In the genomic region with DNA sequence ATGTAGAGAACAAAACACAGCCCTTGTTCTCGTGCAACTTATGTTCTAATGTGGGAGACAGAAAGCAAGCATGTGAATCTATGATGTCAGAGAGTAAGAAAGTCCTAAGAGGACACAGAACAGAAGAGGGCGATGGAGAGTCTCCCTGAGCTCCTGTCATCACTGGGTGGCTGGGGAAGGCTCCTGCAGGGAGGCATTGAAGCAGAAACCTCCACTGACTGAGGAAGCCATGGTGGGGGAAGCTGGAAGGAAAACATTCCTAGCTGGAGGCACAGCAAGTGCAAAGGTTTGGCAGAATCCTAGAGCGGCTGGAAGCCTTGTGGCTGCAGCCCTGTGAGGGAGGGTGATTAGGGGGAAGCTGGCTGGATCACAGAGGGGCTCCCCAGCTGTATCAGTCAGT, we compare ENCODE assay signal across 8 cellular contexts.
DNase-seq lines count a peak whose midpoint lies in the region; ATAC-seq, FAIRE-seq and TF ChIP-seq lines count a peak whose summit lies in the region.

No MANE protein-coding gene starts in this region.

- H3K36me3 ChIP-seq in GM12878 (ENCODE audit: control insufficient read depth in 2 of 2, insufficient read depth in 2 of 2, low read length in 1 of 2) = no peaks in the 10 kb centered on the region
- no peaks in the 10 kb centered on the region for H3K36me3 ChIP-seq in osteoblast (ENCODE audit: insufficient read depth, low read length)

- no peak overlapping the region for H3K9ac ChIP-seq in GM12878 (ENCODE audit: control insufficient read depth, insufficient read depth, low read length)

- RAD21 ChIA-PET in GM12878 (lab: Charles Lee; ENCODE audit: unreplicated experiment) = interaction anchor here (1.2 to 2.0 kb wide), 2 partner anchors 69 to 266 kb away, joined by 4 to 8 read pairs; partner anchors contain the start of genes FAM217B and PPP1R3D

- FAIRE-seq in GM12878 (lab: Jason Lieb, UNC) = no peak

- H2AFZ ChIP-seq in GM12878 (ENCODE audit: control insufficient read depth, low read depth, low read length) (no peak overlapping the region), osteoblast (ENCODE audit: low read length) (no peak overlapping the region)

- 0% methylated on average over 3 of the region's 3 CpGs for WGBS in GM12878 (ENCODE audit: insufficient coverage, insufficient replicate concordance, low lambda C conversion rate, missing lambda C conversion rate)

- POLR2A ChIA-PET in GM12878 (lab: Charles Lee) = interaction anchor here (0.6 kb wide), 1 partner anchor 429 kb away, joined by 4 read pairs; no protein-coding TSS in a partner anchor

- CTCF ChIA-PET in GM12878 (lab: Yijun Ruan, JAX) = interaction anchor here (0.9 to 2.2 kb wide), 6 partner anchors 43 to 254 kb away, joined by 3 to 5 read pairs (median 4); no protein-coding TSS in a partner anchor

- SMC1A ChIA-PET in GM12878 (lab: Charles Lee; ENCODE audit: uncharacterized antibody, unreplicated experiment) = interaction anchor here (1.4 to 1.6 kb wide), 2 partner anchors 47 to 68 kb away, joined by 5 to 7 read pairs; no protein-coding TSS in a partner anchor

- intact Hi-C loops in GM12878 (cut with micrococcal nuclease; ENCODE audit: unreplicated experiment) = no loop called here

- peak; percentile 21 to 22 for DNase-seq in NOMO-1 (lab: John Stamatoyannopoulos, UW; ENCODE audit: unreplicated experiment in 2 of 2)
- DNase-seq in NOMO-1 treated with dmso at 0.1 percent for 144 hours (lab: John Stamatoyannopoulos, UW; ENCODE audit: unreplicated experiment) = no peak
- peak; percentile 4 for DNase-seq in NCI-H1092 (lab: John Stamatoyannopoulos, UW)
- no peak for DNase-seq in GM12878 (ENCODE audit: low read depth, low spot score)
- DNase-seq in osteoblast (ENCODE audit: insufficient read length, low spot score, missing footprints) = peak; percentile 76
- DNase-seq in hippocampal formation (lab: John Stamatoyannopoulos, UW) = no peak
- DNase-seq in effector CD4-positive, alpha-beta T cell = no peak
- DNase-seq in activated CD4-positive, alpha-beta T cell treated with anti-CD3 and anti-CD28 coated beads, Interleukin-2, amount 50 U/mL, for 4 hours = no peak

- 0 out of 6 replicates have a peak, but pooled peaks of 1 of the 3 experiments have one; percentile 4 for TF ChIP-seq CTCF in GM12878 (IDR thresholded peaks at IDR 0.05 in 2 of 3, conservative IDR thresholded peaks at IDR 0.05 in 1 of 3; ENCODE audit: control insufficient read depth in 2 of 3, extremely low read depth in 1 of 3, insufficient read depth in 1 of 3, low read depth in 3 of 3, low read length in 3 of 3)
- TF ChIP-seq CTCF in osteoblast (IDR thresholded peaks at IDR 0.05; ENCODE audit: extremely low read depth, low read depth, low read length) = peak; percentile 48

- TF ChIP-seq RAD21 in GM12878 (IDR thresholded peaks at IDR 0.05; ENCODE audit: insufficient read depth, low read depth, low read length) = peak; percentile 23; the same call in 1 of the 2 replicates

- H3K4me2 ChIP-seq in GM12878 (ENCODE audit: control insufficient read depth, insufficient read depth) = no peak overlapping the region
- H3K4me2 ChIP-seq in osteoblast (ENCODE audit: insufficient read depth, low read length) = no peak overlapping the region

- H3K4me3 ChIP-seq in GM12878 (no peak overlapping the region), osteoblast (ENCODE audit: insufficient read depth, low read length) (no peak overlapping the region)

- H3K27ac ChIP-seq in GM12878 (ENCODE audit: control insufficient read depth, insufficient read depth) = no peak overlapping the region
- no peak overlapping the region for H3K27ac ChIP-seq in osteoblast (ENCODE audit: low read depth, low read length)

- H3K9me3 ChIP-seq in GM12878 (replicated peaks; ENCODE audit: control insufficient read depth, insufficient read depth, low read length) (no peaks in the 10 kb centered on the region), osteoblast (ENCODE audit: low read depth, low read length) (no peaks in the 10 kb centered on the region)

- H3K79me2 ChIP-seq in GM12878 (ENCODE audit: control insufficient read depth, insufficient read depth, low read length) (no peaks in the 10 kb centered on the region), osteoblast (ENCODE audit: insufficient read depth, low read length) (no peaks in the 10 kb centered on the region)

- no peak for TF ChIP-seq EP300 in GM12878 (IDR thresholded peaks at IDR 0.05; ENCODE audit: borderline replicate concordance in 1 of 2, control insufficient read depth in 1 of 2, low read depth in 2 of 2, low read length in 2 of 2)

- H3K4me1 ChIP-seq in GM12878 (ENCODE audit: control insufficient read depth, insufficient read depth, low read length) = no peaks in the 10 kb centered on the region
- H3K4me1 ChIP-seq in osteoblast (ENCODE audit: insufficient read depth, low read length) = no peaks in the 10 kb centered on the region

- TF ChIP-seq POLR2A in GM12878 (IDR thresholded peaks at IDR 0.05; ENCODE audit: low read depth, low read length) = no peak

- no peak for ATAC-seq in GM12878

- H3K27me3 ChIP-seq in GM12878 (replicated peaks in 1 of 2; ENCODE audit: control insufficient read depth in 2 of 2, insufficient read depth in 2 of 2, low read length in 1 of 2) (no peaks in the 10 kb centered on the region), osteoblast (ENCODE audit: insufficient read depth, low read length) (no peaks in the 10 kb centered on the region)

- in situ Hi-C loops in GM12878 (cut with MboI) = no loop called here

- H4K20me1 ChIP-seq in GM12878 (ENCODE audit: control insufficient read depth, insufficient read depth) (no peaks in the 10 kb centered on the region), osteoblast (ENCODE audit: insufficient read depth, low read length) (no peaks in the 10 kb centered on the region)

- no TSS peak for BruUV-seq in GM12878 (replicated peaks; lab: Mats Ljungman, UMichigan)

TF ChIP-seq in GM12878, 131 proteins besides CTCF, POLR2A, EP300 and RAD21 (continues in another document):
- TF ChIP-seq, protein P1, sequence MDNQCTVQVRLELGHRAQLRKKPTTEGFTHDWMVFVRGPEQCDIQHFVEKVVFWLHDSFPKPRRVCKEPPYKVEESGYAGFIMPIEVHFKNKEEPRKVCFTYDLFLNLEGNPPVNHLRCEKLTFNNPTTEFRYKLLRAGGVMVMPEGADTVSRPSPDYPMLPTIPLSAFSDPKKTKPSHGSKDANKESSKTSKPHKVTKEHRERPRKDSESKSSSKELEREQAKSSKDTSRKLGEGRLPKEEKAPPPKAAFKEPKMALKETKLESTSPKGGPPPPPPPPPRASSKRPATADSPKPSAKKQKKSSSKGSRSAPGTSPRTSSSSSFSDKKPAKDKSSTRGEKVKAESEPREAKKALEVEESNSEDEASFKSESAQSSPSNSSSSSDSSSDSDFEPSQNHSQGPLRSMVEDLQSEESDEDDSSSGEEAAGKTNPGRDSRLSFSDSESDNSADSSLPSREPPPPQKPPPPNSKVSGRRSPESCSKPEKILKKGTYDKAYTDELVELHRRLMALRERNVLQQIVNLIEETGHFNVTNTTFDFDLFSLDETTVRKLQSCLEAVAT (IDR thresholded peaks at IDR 0.05) = no peak
- no peak for TF ChIP-seq MEF2A (IDR thresholded peaks at IDR 0.05; ENCODE audit: insufficient read depth, low read depth, low read length)
- no peak for TF ChIP-seq DPF2 (IDR thresholded peaks at IDR 0.05)
- no peak for TF ChIP-seq BMI1 (IDR thresholded peaks at IDR 0.05; ENCODE audit: borderline replicate concordance)
- no peak for TF ChIP-seq RUNX3 (IDR thresholded peaks at IDR 0.05; ENCODE audit: low read length)
- TF ChIP-seq HDGF (IDR thresholded peaks at IDR 0.05) = no peak
- no peak for TF ChIP-seq RAD51 (IDR thresholded peaks at IDR 0.05)
- no peak for TF ChIP-seq EGR1 (IDR thresholded peaks at IDR 0.05; ENCODE audit: borderline replicate concordance in 1 of 2, low read depth in 2 of 2, low read length in 2 of 2)
- no peak for TF ChIP-seq POLR2AphosphoS5 (IDR thresholded peaks at IDR 0.05; ENCODE audit: low read length)
- no peak for TF ChIP-seq CBX5 (IDR thresholded peaks at IDR 0.05; ENCODE audit: low read depth)
- TF ChIP-seq WRNIP1 (IDR thresholded peaks at IDR 0.05; ENCODE audit: borderline replicate concordance, low read depth, low read length) = no peak
- no peak for TF ChIP-seq ZBED1 (IDR thresholded peaks at IDR 0.05; ENCODE audit: borderline replicate concordance)
- TF ChIP-seq, protein P2, sequence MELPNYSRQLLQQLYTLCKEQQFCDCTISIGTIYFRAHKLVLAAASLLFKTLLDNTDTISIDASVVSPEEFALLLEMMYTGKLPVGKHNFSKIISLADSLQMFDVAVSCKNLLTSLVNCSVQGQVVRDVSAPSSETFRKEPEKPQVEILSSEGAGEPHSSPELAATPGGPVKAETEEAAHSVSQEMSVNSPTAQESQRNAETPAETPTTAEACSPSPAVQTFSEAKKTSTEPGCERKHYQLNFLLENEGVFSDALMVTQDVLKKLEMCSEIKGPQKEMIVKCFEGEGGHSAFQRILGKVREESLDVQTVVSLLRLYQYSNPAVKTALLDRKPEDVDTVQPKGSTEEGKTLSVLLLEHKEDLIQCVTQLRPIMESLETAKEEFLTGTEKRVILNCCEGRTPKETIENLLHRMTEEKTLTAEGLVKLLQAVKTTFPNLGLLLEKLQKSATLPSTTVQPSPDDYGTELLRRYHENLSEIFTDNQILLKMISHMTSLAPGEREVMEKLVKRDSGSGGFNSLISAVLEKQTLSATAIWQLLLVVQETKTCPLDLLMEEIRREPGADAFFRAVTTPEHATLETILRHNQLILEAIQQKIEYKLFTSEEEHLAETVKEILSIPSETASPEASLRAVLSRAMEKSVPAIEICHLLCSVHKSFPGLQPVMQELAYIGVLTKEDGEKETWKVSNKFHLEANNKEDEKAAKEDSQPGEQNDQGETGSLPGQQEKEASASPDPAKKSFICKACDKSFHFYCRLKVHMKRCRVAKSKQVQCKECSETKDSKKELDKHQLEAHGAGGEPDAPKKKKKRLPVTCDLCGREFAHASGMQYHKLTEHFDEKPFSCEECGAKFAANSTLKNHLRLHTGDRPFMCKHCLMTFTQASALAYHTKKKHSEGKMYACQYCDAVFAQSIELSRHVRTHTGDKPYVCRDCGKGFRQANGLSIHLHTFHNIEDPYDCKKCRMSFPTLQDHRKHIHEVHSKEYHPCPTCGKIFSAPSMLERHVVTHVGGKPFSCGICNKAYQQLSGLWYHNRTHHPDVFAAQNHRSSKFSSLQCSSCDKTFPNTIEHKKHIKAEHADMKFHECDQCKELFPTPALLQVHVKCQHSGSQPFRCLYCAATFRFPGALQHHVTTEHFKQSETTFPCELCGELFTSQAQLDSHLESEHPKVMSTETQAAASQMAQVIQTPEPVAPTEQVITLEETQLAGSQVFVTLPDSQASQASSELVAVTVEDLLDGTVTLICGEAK (IDR thresholded peaks at IDR 0.05; ENCODE audit: borderline replicate concordance) = no peak

Comparison
In these comparisons a context has a peak if more than half of its experiments do, and no peak if none do; other contexts are left out.
1. DNase-seq: peak in NOMO-1 (2 of 2), NCI-H1092 (single experiment) and osteoblast (single experiment); none in NOMO-1 treated with dmso at 0.1 percent for 144 hours (single experiment), GM12878 (single experiment), hippocampal formation (0 of 2), effector CD4-positive, alpha-beta T cell (single experiment) and activated CD4-positive, alpha-beta T cell treated with anti-CD3 and anti-CD28 coated beads, Interleukin-2, amount 50 U/mL, for 4 hours (0 of 2).